11 cellular contexts compared by ENCODE assay signal in genomic region chr15:83848315-83849050, GRCh38.
A peak's percentile ranks its signal among the peaks of the same experiment; 100 is the strongest.
DNase-seq lines count a peak whose midpoint lies in the region; ATAC-seq and TF ChIP-seq lines count a peak whose summit lies in the region.
"Had no signal": no experiment of that assay in that cellular context is flagged by ENCODE, and none has a peak within 500 bp of the region (broad histone marks: within the 10 kb centered on the region; RNA-seq: fewer than 3 reads in every experiment).

No MANE protein-coding gene starts in this region.

- TF ChIP-seq CTCF in ascending aorta (IDR thresholded peaks at IDR 0.05) (no peak), heart left ventricle (IDR thresholded peaks at IDR 0.05) (no peak), stomach (IDR thresholded peaks at IDR 0.05) (no peak)

- no peaks in the 10 kb centered on the region for H3K36me3 ChIP-seq in ascending aorta
- no peaks in the 10 kb centered on the region for H3K36me3 ChIP-seq in heart left ventricle
- no peaks in the 10 kb centered on the region for H3K36me3 ChIP-seq in stomach
- H3K36me3 ChIP-seq: spleen had no signal

- peaks cover 0 to 10% of the 10 kb centered on the region in 2 donors for H3K4me1 ChIP-seq in ascending aorta
- H3K4me1 ChIP-seq in heart left ventricle: peaks cover 0 to 73% (median 20%) of the 10 kb centered on the region in 12 donors
- H3K4me1 ChIP-seq in stomach: peaks cover 0 to 43% (median 22%) of the 10 kb centered on the region in 4 donors

- DNase-seq in DMS53 (lab: John Stamatoyannopoulos, UW) (peak; percentile 24), DMS53 treated with DMSO at 0.1 percent for 48 hours (lab: John Stamatoyannopoulos, UW; ENCODE audit: unreplicated experiment) (no peak), ascending aorta (ENCODE audit: low spot score in 2 of 2) (no peak), heart left ventricle (no peak), stomach (no peak), NCI-H1694 (lab: John Stamatoyannopoulos, UW) (no peak), NOMO-1 (lab: John Stamatoyannopoulos, UW; ENCODE audit: unreplicated experiment in 2 of 2) (no peak)
- DNase-seq: 8988T, spleen had no signal

- no peak for TF ChIP-seq POLR2A in heart left ventricle (IDR thresholded peaks at IDR 0.05)
- no peak for TF ChIP-seq POLR2A in stomach (IDR thresholded peaks at IDR 0.05)

- H3K9me3 ChIP-seq in ascending aorta (no peaks in the 10 kb centered on the region), heart left ventricle (no peaks in the 10 kb centered on the region), stomach (no peaks in the 10 kb centered on the region)
- H3K9me3 ChIP-seq: spleen had no signal

- H3K27me3 ChIP-seq in ascending aorta (no peaks in the 10 kb centered on the region), heart left ventricle (no peaks in the 10 kb centered on the region), stomach (no peaks in the 10 kb centered on the region)

- intact Hi-C loops in ascending aorta (cut with DNase I): no loop called here
- intact Hi-C loops in heart left ventricle (cut with DNase I): loop anchor here in 4 of 10 donors (2.0 to 10.0 kb wide), 3 partner anchors 20 to 194 kb away; partner anchors contain the start of gene ADAMTSL3 (in 2 of the 4)
- intact Hi-C loops in stomach (cut with DNase I; ENCODE audit: low total_unique reads): no loop called here

- H3K27ac ChIP-seq in ascending aorta (peak overlapping the region; percentile 20 to 26), heart left ventricle (peak overlapping the region in 10 of 12 donors; percentile 26 to 75 (median 62)), stomach (peak overlapping the region in 4 of 5 donors; percentile 13 to 60 (median 40))

- WGBS in heart left ventricle, 4 donors: 58 to 78% (median 69%) methylated on average over 2 of the region's 2 CpGs
- WGBS in stomach, 5 donors: 62 to 81% (median 68%) methylated on average over 2 of the region's 2 CpGs

- peak; percentile 43 to 62 (median 52) for ATAC-seq in heart left ventricle
- ATAC-seq in HG03354 (IDR thresholded peaks at IDR 0.05; ENCODE audit: poor library complexity, severe bottlenecking, unreplicated experiment): no peak
- ATAC-seq: stimulated activated memory B cell treated with anti-CD40 and anti-IgM and Interleukin-4, amounts not matched to agents 10 μg/mL and 1 μg/mL and 100 μg/mL, for 72 hours had no signal

- H3K4me3 ChIP-seq in ascending aorta: no peak overlapping the region
- no peak overlapping the region for H3K4me3 ChIP-seq in heart left ventricle
- no peak overlapping the region for H3K4me3 ChIP-seq in stomach
- H3K4me3 ChIP-seq: spleen had no signal

- TF ChIP-seq EP300 in stomach (IDR thresholded peaks at IDR 0.05): no peak
